Comparison of ENCODE assay signal across 10 cellular contexts in genomic region chr3:9886328-9886727, GRCh38. TPM values are rescaled to one million over a fixed set of nuclear protein-coding genes. Genes with fewer than 3 reads are reported as not detected.
"Had no signal": no experiment of that assay in that cellular context is flagged by ENCODE, and none has a peak within 500 bp of the region (broad histone marks: within the 10 kb centered on the region; RNA-seq: fewer than 3 reads in every experiment).

No MANE protein-coding gene starts in this region.

- ATAC-seq: HCT116, HepG2 had no signal

- DNase-seq: GM23248, GOT3, H7, KG1 had no signal

- H3K36me3 ChIP-seq: HAP-1 had no signal

- FAIRE-seq: HepG2 had no signal

- H3K9ac ChIP-seq: GM23248 had no signal

- H3K4me3 ChIP-seq: GM23248, HAP-1 had no signal

- H3K27ac ChIP-seq: GM23248, HL-60 had no signal

- H3K9me3 ChIP-seq: HAP-1 had no signal

RNA-seq across cellular contexts. Expression of gene CIDEC, which starts 6.3 kb away (rescaled TPM):
- total RNA-seq: GM23248, H4, H7 had no signal
- polyA plus RNA-seq: GM23248 had no signal

RNA-seq across cellular contexts. Expression of gene IL17RE, which starts 16.3 kb away (rescaled TPM):
- total RNA-seq: H4 had no signal
- polyA plus RNA-seq: IgD-negative memory B cell had no signal
